In genomic region chr16:15491430-15491829, GRCh38 we compare ENCODE assay signal across 1 cellular context.
TF ChIP-seq lines count a peak whose summit lies in the region.

No MANE protein-coding gene starts in this region.

TF ChIP-seq in K562, 482 proteins besides CTCF, POLR2A, EP300 and RAD21 (continued from another document):
- TF ChIP-seq ZBTB40 (IDR thresholded peaks at IDR 0.05), result 0 out of 2 replicates have a peak, but pooled peaks have one; percentile 31
- no peak for TF ChIP-seq ZBTB40 (CRISPR knock-in tag; IDR thresholded peaks at IDR 0.05)
- no peak for TF ChIP-seq ZNF668 (CRISPR knock-in tag; IDR thresholded peaks at IDR 0.05)
- TF ChIP-seq GABPA (tag; conservative IDR thresholded peaks at IDR 0.05; ENCODE audit: low read depth), result peak; percentile 46
- TF ChIP-seq ZNF121 (CRISPR knock-in tag; conservative IDR thresholded peaks at IDR 0.05), result no peak
- no peak for TF ChIP-seq SREBF2 (CRISPR knock-in tag; IDR thresholded peaks at IDR 0.05)
- TF ChIP-seq HLTF (IDR thresholded peaks at IDR 0.05), result no peak
